Comparison of ENCODE assay signal across 8 cellular contexts in genomic region chr20:40991181-40991889, GRCh38. TPM values are rescaled to one million over a fixed set of nuclear protein-coding genes. Genes with fewer than 3 reads are reported as not detected.
DNase-seq lines count a peak whose midpoint lies in the region; ATAC-seq and TF ChIP-seq lines count a peak whose summit lies in the region.

No MANE protein-coding gene starts in this region.

- no peak for TF ChIP-seq POLR2A in breast epithelium (IDR thresholded peaks at IDR 0.05)

- ATAC-seq in HG02588 (IDR thresholded peaks at IDR 0.05; ENCODE audit: unreplicated experiment) (peak; percentile 91), sciatic nerve (peak; percentile 81)

- H3K4me3 ChIP-seq in breast epithelium, result no peak overlapping the region

- TF ChIP-seq CTCF in MCF 10A (IDR thresholded peaks at IDR 0.05; ENCODE audit: unreplicated experiment) (no peak), breast epithelium (IDR thresholded peaks at IDR 0.05) (no peak)

- no peaks in the 10 kb centered on the region for H3K4me1 ChIP-seq in breast epithelium

- H3K27me3 ChIP-seq in breast epithelium, result no peaks in the 10 kb centered on the region

- H3K9me3 ChIP-seq in breast epithelium, result no peaks in the 10 kb centered on the region

- intact Hi-C loops in MCF 10A (cut with micrococcal nuclease) (loop anchor here (5.0 kb wide), 1 partner anchor 56 kb away; no protein-coding TSS in a partner anchor), breast epithelium (cut with DNase I; ENCODE audit: low total_unique reads) (loop anchor here (10.0 kb wide), 1 partner anchor 103 kb away; no protein-coding TSS in a partner anchor), sciatic nerve (cut with DNase I) (loop anchor here (5.0 kb wide), 1 partner anchor 106 kb away; no protein-coding TSS in a partner anchor)

- no TSS peak for BruUV-seq in MCF 10A (replicated peaks; lab: Mats Ljungman, UMichigan)

- no peaks in the 10 kb centered on the region for H3K36me3 Mint-ChIP-seq in MCF 10A (ENCODE audit: insufficient read depth, unreplicated experiment)

- no peak for DNase-seq in MCF 10A (ENCODE audit: unreplicated experiment)
- no peak for DNase-seq in breast epithelium (ENCODE audit: low spot score in 2 of 2)
- DNase-seq in MV-4-11 (lab: John Stamatoyannopoulos, UW), result peak; percentile 99
- peak; percentile 67 for DNase-seq in dermis blood vessel endothelial cell
- DNase-seq in sciatic nerve (ENCODE audit: low spot score), result no peak
- DNase-seq in NCI-H1092 (lab: John Stamatoyannopoulos, UW), result no peak
- no peak for DNase-seq in NCI-H187 (lab: John Stamatoyannopoulos, UW)

- peaks cover 15% of the 10 kb centered on the region for H3K4me1 Mint-ChIP-seq in MCF 10A (ENCODE audit: insufficient read depth, unreplicated experiment)

- H3K4me3 Mint-ChIP-seq in MCF 10A (ENCODE audit: unreplicated experiment), result no peak overlapping the region

- CTCF ChIA-PET in MCF 10A (lab: Yijun Ruan, JAX), result interaction anchor here (0.5 to 21.6 kb wide), 57 partner anchors 9 to 1945 kb away, joined by 3 to 616 read pairs (median 7); partner anchors contain the start of gene LPIN3

- POLR2A ChIA-PET in MCF 10A (lab: Yijun Ruan, JAX), result interaction anchor here (0.6 to 5.2 kb wide), 33 partner anchors 8 to 349 kb away, joined by 3 to 37 read pairs (median 4); partner anchors contain the start of genes LPIN3 and TOP1

- H3K27me3 Mint-ChIP-seq in MCF 10A (ENCODE audit: insufficient read depth, unreplicated experiment), result no peaks in the 10 kb centered on the region

- H3K9me3 Mint-ChIP-seq in MCF 10A (ENCODE audit: unreplicated experiment), result no peaks in the 10 kb centered on the region

- no peaks in the 10 kb centered on the region for H3K36me3 ChIP-seq in breast epithelium

- no peak overlapping the region for H3K27ac ChIP-seq in breast epithelium

- peak overlapping the region; percentile 88 for H3K27ac Mint-ChIP-seq in MCF 10A (ENCODE audit: low read depth, unreplicated experiment)

RNA-seq across cellular contexts. Expression of gene TOP1, which starts 37.3 kb away (rescaled TPM):
- total RNA-seq in MCF 10A (2022) (141 and 174 TPM in 2 replicates), breast epithelium (10 to 100 TPM; 24.0 to 41.6 (median 40.3) TPM), dermis blood vessel endothelial cell (21.3 and 49.0 TPM in 2 replicates), sciatic nerve (34.7 TPM)

Comparison
In these comparisons a context has a peak if more than half of its experiments do, and no peak if none do; other contexts are left out.
1. DNase-seq: peak in MV-4-11 (single experiment) and dermis blood vessel endothelial cell (single experiment); none in MCF 10A (single experiment), breast epithelium (0 of 2), sciatic nerve (single experiment), NCI-H1092 (single experiment) and NCI-H187 (0 of 2).